Comparison of ENCODE assay signal across 1 cellular context in the genomic region with DNA sequence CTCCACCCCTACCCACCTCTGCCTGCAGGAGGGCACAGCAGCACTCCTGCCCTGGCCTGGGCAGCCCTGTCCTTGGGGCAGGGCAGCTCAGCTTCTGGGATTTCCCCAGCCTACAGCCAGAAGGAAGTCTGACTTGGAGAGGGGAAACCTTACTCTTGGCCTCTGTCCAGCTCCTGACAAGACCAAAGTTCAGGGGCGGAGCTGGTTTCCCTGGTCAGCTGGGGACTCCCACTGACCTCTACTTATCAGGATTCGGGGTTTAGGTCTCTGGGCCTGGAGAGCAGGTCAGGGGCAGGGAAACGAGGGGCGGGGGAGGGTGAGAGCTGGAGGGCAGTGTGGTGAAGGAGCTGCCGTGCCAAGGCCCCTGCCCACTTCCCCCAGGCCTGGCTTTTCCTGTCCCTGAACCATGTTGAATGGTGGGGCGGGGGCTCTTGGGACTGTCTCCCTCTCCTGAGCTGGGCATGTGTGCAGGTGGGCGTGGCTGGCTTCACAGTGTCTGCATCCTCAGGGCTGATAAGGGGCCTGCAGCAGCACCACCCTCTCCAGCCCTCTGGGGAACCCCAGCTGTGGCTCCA.
A peak's percentile ranks its signal among the peaks of the same experiment; 100 is the strongest.
TF ChIP-seq lines count a peak whose summit lies in the region.

No MANE protein-coding gene starts in this region.

TF ChIP-seq in HepG2, 621 proteins besides CTCF, POLR2A, EP300 and RAD21 (continued from another document and continues in another):
- no peak for TF ChIP-seq SP1 (IDR thresholded peaks at IDR 0.05)
- no peak for TF ChIP-seq SP1 (CRISPR knock-in tag; IDR thresholded peaks at IDR 0.05)
- no peak for TF ChIP-seq ZNF547 (CRISPR knock-in tag; IDR thresholded peaks at IDR 0.05)
- 0 out of 2 replicates have a peak, but pooled peaks have one; percentile 35 for TF ChIP-seq HOXA3 (CRISPR knock-in tag; IDR thresholded peaks at IDR 0.05)
- 0 out of 2 replicates have a peak, but pooled peaks have one; percentile 31 for TF ChIP-seq ZNF205 (CRISPR knock-in tag; IDR thresholded peaks at IDR 0.05)
- TF ChIP-seq HOXD1 (CRISPR knock-in tag; IDR thresholded peaks at IDR 0.05) = 0 out of 2 replicates have a peak, but pooled peaks have one; percentile 43
- no peak for TF ChIP-seq ZNF34 (CRISPR knock-in tag; IDR thresholded peaks at IDR 0.05; ENCODE audit: borderline replicate concordance)
- TF ChIP-seq NR2F6 (IDR thresholded peaks at IDR 0.05) = peak; percentile 60
- TF ChIP-seq NR2F6 (CRISPR knock-in tag; IDR thresholded peaks at IDR 0.05) = peak; percentile 45; the same call in 1 of the 2 replicates
- TF ChIP-seq, protein P1, sequence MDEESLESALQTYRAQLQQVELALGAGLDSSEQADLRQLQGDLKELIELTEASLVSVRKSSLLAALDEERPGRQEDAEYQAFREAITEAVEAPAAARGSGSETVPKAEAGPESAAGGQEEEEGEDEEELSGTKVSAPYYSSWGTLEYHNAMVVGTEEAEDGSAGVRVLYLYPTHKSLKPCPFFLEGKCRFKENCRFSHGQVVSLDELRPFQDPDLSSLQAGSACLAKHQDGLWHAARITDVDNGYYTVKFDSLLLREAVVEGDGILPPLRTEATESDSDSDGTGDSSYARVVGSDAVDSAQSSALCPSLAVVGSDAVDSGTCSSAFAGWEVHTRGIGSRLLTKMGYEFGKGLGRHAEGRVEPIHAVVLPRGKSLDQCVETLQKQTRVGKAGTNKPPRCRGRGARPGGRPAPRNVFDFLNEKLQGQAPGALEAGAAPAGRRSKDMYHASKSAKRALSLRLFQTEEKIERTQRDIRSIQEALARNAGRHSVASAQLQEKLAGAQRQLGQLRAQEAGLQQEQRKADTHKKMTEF (CRISPR knock-in tag; IDR thresholded peaks at IDR 0.05) = peak; percentile 38; the same call in 1 of the 2 replicates
- no peak for TF ChIP-seq ZNF30 (CRISPR knock-in tag; IDR thresholded peaks at IDR 0.05)
- TF ChIP-seq HNRNPL (IDR thresholded peaks at IDR 0.05; ENCODE audit: low read depth, low read length) = 0 out of 2 replicates have a peak, but pooled peaks have one; percentile 69
- TF ChIP-seq ZNF431 (CRISPR knock-in tag; IDR thresholded peaks at IDR 0.05; ENCODE audit: borderline replicate concordance, low read depth) = no peak
- peak; percentile 23; the same call in 1 of the 2 replicates for TF ChIP-seq HMG20A (CRISPR knock-in tag; IDR thresholded peaks at IDR 0.05; ENCODE audit: borderline replicate concordance)
- TF ChIP-seq KDM2A (CRISPR knock-in tag; IDR thresholded peaks at IDR 0.05; ENCODE audit: borderline replicate concordance, low read depth) = 0 out of 2 replicates have a peak, but pooled peaks have one; percentile 22
- peak; percentile 67; the same call in 1 of the 2 replicates for TF ChIP-seq NFIC (IDR thresholded peaks at IDR 0.05; ENCODE audit: low read length)
- TF ChIP-seq NR2F1 (CRISPR knock-in tag; IDR thresholded peaks at IDR 0.05) = 0 out of 4 replicates have a peak, but pooled peaks of 1 of the 2 experiments have one; percentile 40
- no peak for TF ChIP-seq CCAR2 (optimal IDR thresholded peaks at IDR 0.05; ENCODE audit: low read depth, low read length)
- peak; percentile 70 for TF ChIP-seq RXRB (CRISPR knock-in tag; IDR thresholded peaks at IDR 0.05; ENCODE audit: borderline replicate concordance)
- TF ChIP-seq RFX5 (IDR thresholded peaks at IDR 0.05; ENCODE audit: low read depth, low read length) = no peak
- peak; percentile 55; the same call in 1 of the 2 replicates for TF ChIP-seq MED1 (CRISPR knock-in tag; IDR thresholded peaks at IDR 0.05)
- peak; percentile 52; the same call in 1 of the 2 replicates for TF ChIP-seq MEIS2 (CRISPR knock-in tag; IDR thresholded peaks at IDR 0.05)
- TF ChIP-seq, protein P2, sequence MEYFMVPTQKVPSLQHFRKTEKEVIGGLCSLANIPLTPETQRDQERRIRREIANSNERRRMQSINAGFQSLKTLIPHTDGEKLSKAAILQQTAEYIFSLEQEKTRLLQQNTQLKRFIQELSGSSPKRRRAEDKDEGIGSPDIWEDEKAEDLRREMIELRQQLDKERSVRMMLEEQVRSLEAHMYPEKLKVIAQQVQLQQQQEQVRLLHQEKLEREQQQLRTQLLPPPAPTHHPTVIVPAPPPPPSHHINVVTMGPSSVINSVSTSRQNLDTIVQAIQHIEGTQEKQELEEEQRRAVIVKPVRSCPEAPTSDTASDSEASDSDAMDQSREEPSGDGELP (IDR thresholded peaks at IDR 0.05; ENCODE audit: borderline replicate concordance, low read depth) = peak; percentile 91
- TF ChIP-seq, protein P3, sequence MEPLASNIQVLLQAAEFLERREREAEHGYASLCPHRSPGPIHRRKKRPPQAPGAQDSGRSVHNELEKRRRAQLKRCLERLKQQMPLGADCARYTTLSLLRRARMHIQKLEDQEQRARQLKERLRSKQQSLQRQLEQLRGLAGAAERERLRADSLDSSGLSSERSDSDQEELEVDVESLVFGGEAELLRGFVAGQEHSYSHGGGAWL (CRISPR knock-in tag; IDR thresholded peaks at IDR 0.05) = no peak
- peak; percentile 94 for TF ChIP-seq ZNF441 (CRISPR knock-in tag; IDR thresholded peaks at IDR 0.05; ENCODE audit: borderline replicate concordance)
- 0 out of 2 replicates have a peak, but pooled peaks have one; percentile 30 for TF ChIP-seq ZNF451 (CRISPR knock-in tag; IDR thresholded peaks at IDR 0.05)
- TF ChIP-seq ZNF878 (CRISPR knock-in tag; IDR thresholded peaks at IDR 0.05) = peak; percentile 1; the same call in 1 of the 2 replicates
- no peak for TF ChIP-seq SOX6 (IDR thresholded peaks at IDR 0.05)
- 0 out of 2 replicates have a peak, but pooled peaks have one; percentile 34 for TF ChIP-seq SOX6 (CRISPR knock-in tag; IDR thresholded peaks at IDR 0.05)
- TF ChIP-seq, protein P4, sequence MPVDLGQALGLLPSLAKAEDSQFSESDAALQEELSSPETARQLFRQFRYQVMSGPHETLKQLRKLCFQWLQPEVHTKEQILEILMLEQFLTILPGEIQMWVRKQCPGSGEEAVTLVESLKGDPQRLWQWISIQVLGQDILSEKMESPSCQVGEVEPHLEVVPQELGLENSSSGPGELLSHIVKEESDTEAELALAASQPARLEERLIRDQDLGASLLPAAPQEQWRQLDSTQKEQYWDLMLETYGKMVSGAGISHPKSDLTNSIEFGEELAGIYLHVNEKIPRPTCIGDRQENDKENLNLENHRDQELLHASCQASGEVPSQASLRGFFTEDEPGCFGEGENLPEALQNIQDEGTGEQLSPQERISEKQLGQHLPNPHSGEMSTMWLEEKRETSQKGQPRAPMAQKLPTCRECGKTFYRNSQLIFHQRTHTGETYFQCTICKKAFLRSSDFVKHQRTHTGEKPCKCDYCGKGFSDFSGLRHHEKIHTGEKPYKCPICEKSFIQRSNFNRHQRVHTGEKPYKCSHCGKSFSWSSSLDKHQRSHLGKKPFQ (CRISPR knock-in tag; IDR thresholded peaks at IDR 0.05; ENCODE audit: insufficient replicate concordance) = no peak
- TF ChIP-seq, protein P5, sequence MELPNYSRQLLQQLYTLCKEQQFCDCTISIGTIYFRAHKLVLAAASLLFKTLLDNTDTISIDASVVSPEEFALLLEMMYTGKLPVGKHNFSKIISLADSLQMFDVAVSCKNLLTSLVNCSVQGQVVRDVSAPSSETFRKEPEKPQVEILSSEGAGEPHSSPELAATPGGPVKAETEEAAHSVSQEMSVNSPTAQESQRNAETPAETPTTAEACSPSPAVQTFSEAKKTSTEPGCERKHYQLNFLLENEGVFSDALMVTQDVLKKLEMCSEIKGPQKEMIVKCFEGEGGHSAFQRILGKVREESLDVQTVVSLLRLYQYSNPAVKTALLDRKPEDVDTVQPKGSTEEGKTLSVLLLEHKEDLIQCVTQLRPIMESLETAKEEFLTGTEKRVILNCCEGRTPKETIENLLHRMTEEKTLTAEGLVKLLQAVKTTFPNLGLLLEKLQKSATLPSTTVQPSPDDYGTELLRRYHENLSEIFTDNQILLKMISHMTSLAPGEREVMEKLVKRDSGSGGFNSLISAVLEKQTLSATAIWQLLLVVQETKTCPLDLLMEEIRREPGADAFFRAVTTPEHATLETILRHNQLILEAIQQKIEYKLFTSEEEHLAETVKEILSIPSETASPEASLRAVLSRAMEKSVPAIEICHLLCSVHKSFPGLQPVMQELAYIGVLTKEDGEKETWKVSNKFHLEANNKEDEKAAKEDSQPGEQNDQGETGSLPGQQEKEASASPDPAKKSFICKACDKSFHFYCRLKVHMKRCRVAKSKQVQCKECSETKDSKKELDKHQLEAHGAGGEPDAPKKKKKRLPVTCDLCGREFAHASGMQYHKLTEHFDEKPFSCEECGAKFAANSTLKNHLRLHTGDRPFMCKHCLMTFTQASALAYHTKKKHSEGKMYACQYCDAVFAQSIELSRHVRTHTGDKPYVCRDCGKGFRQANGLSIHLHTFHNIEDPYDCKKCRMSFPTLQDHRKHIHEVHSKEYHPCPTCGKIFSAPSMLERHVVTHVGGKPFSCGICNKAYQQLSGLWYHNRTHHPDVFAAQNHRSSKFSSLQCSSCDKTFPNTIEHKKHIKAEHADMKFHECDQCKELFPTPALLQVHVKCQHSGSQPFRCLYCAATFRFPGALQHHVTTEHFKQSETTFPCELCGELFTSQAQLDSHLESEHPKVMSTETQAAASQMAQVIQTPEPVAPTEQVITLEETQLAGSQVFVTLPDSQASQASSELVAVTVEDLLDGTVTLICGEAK (IDR thresholded peaks at IDR 0.05) = no peak
- TF ChIP-seq, protein P5 (CRISPR knock-in tag; IDR thresholded peaks at IDR 0.05) = no peak
- no peak for TF ChIP-seq KDM6A (CRISPR knock-in tag; IDR thresholded peaks at IDR 0.05; ENCODE audit: low read depth)
- no peak for TF ChIP-seq SOX13 (IDR thresholded peaks at IDR 0.05)
- peak in 1 of 2 experiments; percentile 7; a peak in 1 of 4 replicates for TF ChIP-seq SOX13 (CRISPR knock-in tag; conservative IDR thresholded peaks at IDR 0.05 in 1 of 2, IDR thresholded peaks at IDR 0.05 in 1 of 2)
- TF ChIP-seq AGO1 (IDR thresholded peaks at IDR 0.05; ENCODE audit: low read depth, low read length, poor library complexity, severe bottlenecking) = no peak
- no peak for TF ChIP-seq SKI (IDR thresholded peaks at IDR 0.05; ENCODE audit: partially characterized antibody)
- TF ChIP-seq, protein P6, sequence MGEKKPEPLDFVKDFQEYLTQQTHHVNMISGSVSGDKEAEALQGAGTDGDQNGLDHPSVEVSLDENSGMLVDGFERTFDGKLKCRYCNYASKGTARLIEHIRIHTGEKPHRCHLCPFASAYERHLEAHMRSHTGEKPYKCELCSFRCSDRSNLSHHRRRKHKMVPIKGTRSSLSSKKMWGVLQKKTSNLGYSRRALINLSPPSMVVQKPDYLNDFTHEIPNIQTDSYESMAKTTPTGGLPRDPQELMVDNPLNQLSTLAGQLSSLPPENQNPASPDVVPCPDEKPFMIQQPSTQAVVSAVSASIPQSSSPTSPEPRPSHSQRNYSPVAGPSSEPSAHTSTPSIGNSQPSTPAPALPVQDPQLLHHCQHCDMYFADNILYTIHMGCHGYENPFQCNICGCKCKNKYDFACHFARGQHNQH (CRISPR knock-in tag; IDR thresholded peaks at IDR 0.05) = 0 out of 2 replicates have a peak, but pooled peaks have one; percentile 20
- TF ChIP-seq GABPA (IDR thresholded peaks at IDR 0.05; ENCODE audit: low read depth, low read length) = no peak
- TF ChIP-seq GABPA (CRISPR knock-in tag; IDR thresholded peaks at IDR 0.05; ENCODE audit: low read depth) = peak; percentile 43; the same call in 1 of the 2 replicates
- TF ChIP-seq, protein P7, sequence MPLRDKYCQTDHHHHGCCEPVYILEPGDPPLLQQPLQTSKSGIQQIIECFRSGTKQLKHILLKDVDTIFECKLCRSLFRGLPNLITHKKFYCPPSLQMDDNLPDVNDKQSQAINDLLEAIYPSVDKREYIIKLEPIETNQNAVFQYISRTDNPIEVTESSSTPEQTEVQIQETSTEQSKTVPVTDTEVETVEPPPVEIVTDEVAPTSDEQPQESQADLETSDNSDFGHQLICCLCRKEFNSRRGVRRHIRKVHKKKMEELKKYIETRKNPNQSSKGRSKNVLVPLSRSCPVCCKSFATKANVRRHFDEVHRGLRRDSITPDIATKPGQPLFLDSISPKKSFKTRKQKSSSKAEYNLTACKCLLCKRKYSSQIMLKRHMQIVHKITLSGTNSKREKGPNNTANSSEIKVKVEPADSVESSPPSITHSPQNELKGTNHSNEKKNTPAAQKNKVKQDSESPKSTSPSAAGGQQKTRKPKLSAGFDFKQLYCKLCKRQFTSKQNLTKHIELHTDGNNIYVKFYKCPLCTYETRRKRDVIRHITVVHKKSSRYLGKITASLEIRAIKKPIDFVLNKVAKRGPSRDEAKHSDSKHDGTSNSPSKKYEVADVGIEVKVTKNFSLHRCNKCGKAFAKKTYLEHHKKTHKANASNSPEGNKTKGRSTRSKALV (CRISPR knock-in tag; IDR thresholded peaks at IDR 0.05) = no peak
- no peak for TF ChIP-seq KLF16 (CRISPR knock-in tag; IDR thresholded peaks at IDR 0.05)
